In the genomic region with DNA sequence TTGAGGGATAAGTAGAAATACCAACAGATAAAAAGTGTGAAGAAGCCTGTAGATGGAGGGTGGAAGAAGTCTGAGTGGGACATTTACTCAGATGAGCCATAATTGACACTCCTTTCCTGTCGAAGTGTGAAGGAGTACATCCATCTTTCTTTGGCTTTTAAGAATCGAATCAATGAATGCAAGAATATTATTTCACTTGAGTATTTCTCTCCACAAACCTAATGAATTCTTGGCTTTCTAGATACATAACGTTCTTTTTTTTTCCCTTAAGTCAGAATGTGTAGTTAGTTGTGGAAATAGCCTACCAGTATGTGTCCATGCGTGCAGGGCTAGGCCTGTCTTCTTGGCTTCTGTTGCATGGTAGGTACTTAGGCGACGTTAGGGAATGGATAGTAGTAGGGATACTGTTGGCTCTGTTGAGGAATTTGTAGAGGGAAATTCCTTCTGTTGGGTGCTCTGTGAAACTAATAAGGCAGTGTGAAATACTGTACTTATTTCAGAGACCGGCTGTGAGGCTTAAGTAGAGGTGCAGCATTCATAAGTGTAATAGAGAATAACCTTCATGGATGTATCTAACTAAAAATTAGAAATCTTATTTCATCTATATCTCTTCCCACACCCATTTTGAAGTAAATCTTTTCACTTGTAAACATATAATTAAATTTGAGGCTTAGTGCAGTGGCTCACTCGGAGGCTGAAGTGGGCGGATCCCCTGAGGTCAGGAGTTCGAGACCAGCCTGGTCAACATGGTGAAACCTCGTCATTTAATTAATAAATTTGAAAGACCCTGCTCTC, we compare ENCODE assay signal across 9 cellular contexts. TPM values are rescaled to one million over a fixed set of nuclear protein-coding genes. Genes with fewer than 3 reads are reported as not detected.
A peak's percentile ranks its signal among the peaks of the same experiment; 100 is the strongest.
DNase-seq lines count a peak whose midpoint lies in the region; ATAC-seq, FAIRE-seq and TF ChIP-seq lines count a peak whose summit lies in the region.
"Had no signal": no experiment of that assay in that cellular context is flagged by ENCODE, and none has a peak within 500 bp of the region (broad histone marks: within the 10 kb centered on the region; RNA-seq: fewer than 3 reads in every experiment).

No MANE protein-coding gene starts in this region.

- peak overlapping the region; percentile 99 for H3K9ac ChIP-seq in ES-I3 (ENCODE audit: low read depth, low read length)
- peak overlapping the region; percentile 98 for H3K9ac ChIP-seq in PC-3 (ENCODE audit: low read length)

- no TSS peak for BruUV-seq in PC-3 (replicated peaks; lab: Mats Ljungman, UMichigan)

- H3K27ac ChIP-seq in PC-3 (ENCODE audit: low read length) = peak overlapping the region; percentile 59
- H3K27ac ChIP-seq in pancreas = no peak overlapping the region

- H2AFZ ChIP-seq in PC-3 (ENCODE audit: low read length) = no peak overlapping the region

- H3K27ac Mint-ChIP-seq in endothelial cell (ENCODE audit: unreplicated experiment) = no peak overlapping the region

- no peak for FAIRE-seq in pancreas (lab: Jason Lieb, UNC)

- H4K20me1 ChIP-seq in PC-3 (ENCODE audit: low read length) = peaks cover 38% of the 10 kb centered on the region

- peaks cover 34% of the 10 kb centered on the region for H3K36me3 Mint-ChIP-seq in endothelial cell (ENCODE audit: low read depth, unreplicated experiment)

- peak overlapping the region; percentile 98 for H3K4me2 ChIP-seq in PC-3 (ENCODE audit: low read length)

- H3K9me2 ChIP-seq in PC-3 (replicated peaks; ENCODE audit: low read length) = no peaks in the 10 kb centered on the region

- intact Hi-C loops in PC-3 (cut with micrococcal nuclease) = loop anchor here (10.0 kb wide), 1 partner anchor 69 kb away; a partner anchor contains a TSS
- intact Hi-C loops in pancreas (cut with DNase I) = no loop called here

- H3K9me3 ChIP-seq in ES-I3 (ENCODE audit: control insufficient read depth, insufficient read depth, low read length) (no peaks in the 10 kb centered on the region), PC-3 (ENCODE audit: low read length) (no peaks in the 10 kb centered on the region), pancreas (no peaks in the 10 kb centered on the region)

- CTCF ChIA-PET in PC-3 (lab: Charles Lee) = no interaction called here

- 49 to 50% methylated on average over 11 of the region's 11 CpGs for WGBS in pancreas, 2 donors

- H3K4me3 ChIP-seq in PC-3 (ENCODE audit: low read length) (peak overlapping the region; percentile 87), pancreas (peak overlapping the region; percentile 64 to 85 (median 76))

- no peak for DNase-seq in PC-3
- no peak for DNase-seq in endothelial cell (ENCODE audit: low spot score)
- no peak for DNase-seq in pancreas
- no peak for DNase-seq in KBM-7
- no peak for DNase-seq in EL
- DNase-seq: Right ventricle myocardium superior had no signal

- H3K9me3 Mint-ChIP-seq in endothelial cell (ENCODE audit: unreplicated experiment) = no peaks in the 10 kb centered on the region

- peaks cover 36% of the 10 kb centered on the region for H3K36me3 ChIP-seq in ES-I3 (ENCODE audit: insufficient read depth, low read length)
- H3K36me3 ChIP-seq in PC-3 (ENCODE audit: low read depth, low read length) = peaks cover 40% of the 10 kb centered on the region
- H3K36me3 ChIP-seq in pancreas = peaks cover 0 to 26% (median 16%) of the 10 kb centered on the region in 3 donors

- H3K27me3 Mint-ChIP-seq in endothelial cell (ENCODE audit: unreplicated experiment) = peaks cover 18% of the 10 kb centered on the region

- H3K27me3 ChIP-seq in PC-3 (ENCODE audit: low read length) = no peaks in the 10 kb centered on the region
- H3K27me3 ChIP-seq in pancreas = no peaks in the 10 kb centered on the region

- peaks cover 29% of the 10 kb centered on the region for H3F3A ChIP-seq in PC-3 (ENCODE audit: low read length, unreplicated experiment)

- peaks cover 12% of the 10 kb centered on the region for H3K4me1 ChIP-seq in ES-I3 (ENCODE audit: insufficient read depth, low read length)
- peaks cover 46% of the 10 kb centered on the region for H3K4me1 ChIP-seq in PC-3 (ENCODE audit: insufficient read depth, low read length)
- peaks cover 22 to 32% (median 23%) of the 10 kb centered on the region in 3 donors for H3K4me1 ChIP-seq in pancreas

- H3K79me2 ChIP-seq in PC-3 (ENCODE audit: low read length) = peaks cover 59% of the 10 kb centered on the region

- in situ Hi-C loops in KBM-7 (cut with MboI; ENCODE audit: low pct_unique_long_range_greater_than_20kb, low sequenced_read_pairs) = loop anchor here (10.0 kb wide), 1 partner anchor 131 kb away; no protein-coding TSS in a partner anchor

- peaks cover 56% of the 10 kb centered on the region for H3K4me1 Mint-ChIP-seq in endothelial cell (ENCODE audit: unreplicated experiment)

- H3K4me3 Mint-ChIP-seq in endothelial cell (ENCODE audit: unreplicated experiment) = peak overlapping the region; percentile 99

- ATAC-seq in PC-3 (no peak), pancreas (no peak), HG03457 (IDR thresholded peaks at IDR 0.05; ENCODE audit: unreplicated experiment) (no peak), HG03520 (IDR thresholded peaks at IDR 0.05; ENCODE audit: unreplicated experiment) (no peak)

- POLR2A ChIA-PET in PC-3 (lab: Charles Lee; ENCODE audit: unreplicated experiment) = no interaction called here

- TF ChIP-seq CTCF in PC-3 (conservative IDR thresholded peaks at IDR 0.05; ENCODE audit: low read depth, low read length) = no peak
- no peak for TF ChIP-seq CTCF in endothelial cell (IDR thresholded peaks at IDR 0.05; ENCODE audit: unreplicated experiment)
- no peak for TF ChIP-seq CTCF in pancreas (IDR thresholded peaks at IDR 0.05)

RNA-seq across cellular contexts. Expression of a gene that starts 1.5 kb away (rescaled TPM):
- total RNA-seq in PC-3 (2014; rRNA removed) (2,873 and 3,161 TPM in 2 replicates), endothelial cell (ENCODE audit: unreplicated experiment) (2,251 TPM), pancreas (1,000 to 10,000 TPM; 1,052 to 2,464 (median 1,700) TPM)
- 1,000 to 10,000 TPM; 2,817 to 3,510 TPM for polyA plus RNA-seq in pancreas

RNA-seq across cellular contexts. Expression of a gene that starts 1.6 kb away (rescaled TPM):
- 33.7 and 39.9 TPM in 2 replicates for total RNA-seq in PC-3 (2014; rRNA removed)
- total RNA-seq in endothelial cell (ENCODE audit: unreplicated experiment) = 41.8 TPM
- 10 to 100 TPM; 23.2 to 37.5 (median 24.8) TPM for total RNA-seq in pancreas
- polyA plus RNA-seq in pancreas = 10 to 100 TPM; 50.1 to 62.2 TPM

RNA-seq across cellular contexts. Expression of a gene that starts 3.6 kb away (rescaled TPM):
- total RNA-seq in PC-3 (2014; rRNA removed) (7.9 and 8.4 TPM in 2 replicates), endothelial cell (ENCODE audit: unreplicated experiment) (3.8 TPM), pancreas (1 to 10 TPM; 2.1 to 5.4 (median 2.6) TPM)
- 1 to 10 TPM; 5.6 to 8.7 TPM for polyA plus RNA-seq in pancreas

RNA-seq across cellular contexts. Expression of a gene that starts 15.7 kb away (rescaled TPM):
- total RNA-seq in PC-3 (2014; rRNA removed) (104 and 146 TPM in 2 replicates), endothelial cell (ENCODE audit: unreplicated experiment) (48.5 TPM), pancreas (10 to 100 TPM; 17.7 to 28.8 (median 26.2) TPM)
- polyA plus RNA-seq in pancreas = 10 to 100 TPM; 90.1 to 96.8 TPM

RNA-seq across cellular contexts. Expression of a gene that starts 16.1 kb away (rescaled TPM):
- total RNA-seq in PC-3 (2014; rRNA removed) (153 and 181 TPM in 2 replicates), endothelial cell (ENCODE audit: unreplicated experiment) (33.3 TPM), pancreas (10 to 100 TPM in 5 of 6 donors, 1 to 10 TPM in 1; 9.7 to 19.9 (median 19.0) TPM)
- 100 to 1,000 TPM in 1 of 2 donors, 10 to 100 TPM in 1; 76.2 to 119 TPM for polyA plus RNA-seq in pancreas
